Comparison of ENCODE assay signal across 17 cellular contexts in genomic region chr4:118942465-118942864, GRCh38. TPM values are rescaled to one million over a fixed set of nuclear protein-coding genes. Genes with fewer than 3 reads are reported as not detected.
DNase-seq lines count a peak whose midpoint lies in the region; ATAC-seq and TF ChIP-seq lines count a peak whose summit lies in the region.
"Had no signal": no experiment of that assay in that cellular context is flagged by ENCODE, and none has a peak within 500 bp of the region (broad histone marks: within the 10 kb centered on the region; RNA-seq: fewer than 3 reads in every experiment).

No MANE protein-coding gene starts in this region.

- H3K4me3 ChIP-seq in ascending aorta (no peak overlapping the region), heart left ventricle (no peak overlapping the region)
- H3K4me3 ChIP-seq: neural progenitor cell, SK-N-MC had no signal

- no peak for TF ChIP-seq CTCF in ascending aorta (IDR thresholded peaks at IDR 0.05)
- TF ChIP-seq CTCF in heart left ventricle (IDR thresholded peaks at IDR 0.05) = no peak

- H3K36me3 ChIP-seq in ascending aorta (no peaks in the 10 kb centered on the region), heart left ventricle (no peaks in the 10 kb centered on the region)
- H3K36me3 ChIP-seq: neural progenitor cell had no signal

- H3K4me1 ChIP-seq in ascending aorta (peaks cover 3 to 40% of the 10 kb centered on the region in 2 donors), heart left ventricle (peaks cover 0 to 84% (median 44%) of the 10 kb centered on the region in 12 donors)
- H3K4me1 ChIP-seq: neural progenitor cell had no signal

- peak; percentile 58 for DNase-seq in EL
- DNase-seq in NCI-H2029 treated with DMSO at 0.1 percent for 48 hours (lab: John Stamatoyannopoulos, UW) = peak; percentile 29
- DNase-seq in ascending aorta (ENCODE audit: low spot score in 2 of 2) = no peak
- peak; percentile 49 for DNase-seq in renal cortical epithelial cell (ENCODE audit: low read depth)
- no peak for DNase-seq in heart left ventricle
- DNase-seq in posterior cingulate gyrus = no peak
- no peak for DNase-seq in RPMI8226
- DNase-seq: activated CD4-positive, alpha-beta T cell treated with anti-CD3 and anti-CD28 coated beads for 36 hours; CD8-positive, alpha-beta memory T cell; cortex of kidney; H9; left cardiac atrium; NCI-H524; stimulated activated CD4-positive, alpha-beta T cell treated with anti-CD3 and anti-CD28 coated beads, Interleukin-15, amount 100 ng/mL, for 24 hours had no signal

- TF ChIP-seq POLR2A in heart left ventricle (IDR thresholded peaks at IDR 0.05) = no peak

- intact Hi-C loops in ascending aorta (cut with DNase I) = loop anchor here (5.0 kb wide), 1 partner anchor 40 kb away; no protein-coding TSS in a partner anchor
- intact Hi-C loops in heart left ventricle (cut with DNase I) = no loop called here
- intact Hi-C loops in posterior cingulate gyrus (cut with DNase I) = no loop called here

- H3K27ac ChIP-seq in ascending aorta (peak overlapping the region; percentile 85 to 90), heart left ventricle (peak overlapping the region in 3 of 12 donors; percentile 41 to 76 (median 63))
- H3K27ac ChIP-seq: neural progenitor cell, SK-N-MC had no signal

- H3K9me3 ChIP-seq in ascending aorta (no peaks in the 10 kb centered on the region), heart left ventricle (no peaks in the 10 kb centered on the region)

- H3K27me3 ChIP-seq in ascending aorta (no peaks in the 10 kb centered on the region), heart left ventricle (no peaks in the 10 kb centered on the region)
- H3K27me3 ChIP-seq: neural progenitor cell had no signal

- 30 to 91% (median 78%) methylated on average over 1 of the region's 1 CpG for WGBS in heart left ventricle, 4 donors

- no peak for ATAC-seq in heart left ventricle
- no peak for ATAC-seq in HG03565 (IDR thresholded peaks at IDR 0.05; ENCODE audit: unreplicated experiment)
- ATAC-seq: activated CD4-positive, alpha-beta T cell treated with anti-CD3 and anti-CD28 coated beads for 36 hours had no signal

RNA-seq across cellular contexts. Expression of gene SYNPO2, which starts 53.8 kb away (rescaled TPM):
- total RNA-seq in ascending aorta (178 TPM), renal cortical epithelial cell (0.35 and 1.2 TPM in 2 replicates), heart left ventricle (100 to 1,000 TPM; 151 to 290 (median 247) TPM)
- polyA plus RNA-seq in heart left ventricle = 10 to 100 TPM; 31.2 to 72.4 TPM

Comparison
In these comparisons a context has a peak if more than half of its experiments do, and no peak if none do; other contexts are left out.
1. DNase-seq: peak in EL (single experiment), NCI-H2029 treated with DMSO at 0.1 percent for 48 hours (single experiment) and renal cortical epithelial cell (single experiment); none in ascending aorta (0 of 2), heart left ventricle (0 of 5), posterior cingulate gyrus (0 of 10) and RPMI8226 (single experiment).
2. RNA of gene SYNPO2, which starts 53.8 kb away (total RNA-seq): 151 to 290 TPM in heart left ventricle and 178 TPM in ascending aorta (single experiment); 0.35 to 1.2 TPM in renal cortical epithelial cell; every median in the first group is over 10 times any median in the second.